16 cellular contexts compared by ENCODE assay signal in the genomic region with DNA sequence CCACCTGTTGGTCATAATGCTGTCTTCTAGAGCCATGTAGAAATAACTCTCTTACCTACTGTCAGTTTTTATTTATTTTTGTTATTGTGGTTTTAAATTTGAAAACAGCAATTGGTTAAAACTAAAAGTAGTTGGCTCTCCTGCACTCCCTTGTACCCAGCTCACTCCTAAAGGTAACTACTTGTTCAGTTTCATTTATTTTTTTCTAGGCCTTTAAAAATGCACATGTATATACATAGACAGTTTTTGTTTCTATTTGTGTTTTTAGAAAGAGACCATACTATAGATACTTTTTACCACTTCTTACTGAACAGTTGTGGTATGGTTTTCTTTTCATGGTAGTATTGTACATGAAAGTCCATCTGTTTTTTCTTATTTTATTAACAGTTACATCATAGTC. TPM values are rescaled to one million over a fixed set of nuclear protein-coding genes. Genes with fewer than 3 reads are reported as not detected.
A peak's percentile ranks its signal among the peaks of the same experiment; 100 is the strongest.
DNase-seq lines count a peak whose midpoint lies in the region; ATAC-seq and TF ChIP-seq lines count a peak whose summit lies in the region.
"Had no signal": no experiment of that assay in that cellular context is flagged by ENCODE, and none has a peak within 500 bp of the region (broad histone marks: within the 10 kb centered on the region; RNA-seq: fewer than 3 reads in every experiment).

No MANE protein-coding gene starts in this region.

- H3K9me3 Mint-ChIP-seq in T-helper 2 cell treated with Interferon-gamma antibody and Interleukin-4, amounts not matched to agents 5 μg/mL and 100 μg/mL, for 36 hours: no peaks in the 10 kb centered on the region

- H3K27ac Mint-ChIP-seq in T-helper 2 cell treated with Interferon-gamma antibody and Interleukin-4, amounts not matched to agents 5 μg/mL and 100 μg/mL, for 36 hours: no peak overlapping the region

- in situ Hi-C loops in GM13977 (cut with MboI; ENCODE audit: low pct_unique_long_range_greater_than_20kb, low sequenced_read_pairs, unreplicated experiment): no loop called here

- ATAC-seq in GM19463 (IDR thresholded peaks at IDR 0.05; ENCODE audit: unreplicated experiment) (peak; percentile 58), HG02870 (IDR thresholded peaks at IDR 0.05; ENCODE audit: unreplicated experiment) (peak; percentile 64), HG03442 (IDR thresholded peaks at IDR 0.05; ENCODE audit: unreplicated experiment) (peak; percentile 53)
- ATAC-seq: A549 had no signal

- H3K4me3 Mint-ChIP-seq in T-helper 2 cell treated with Interferon-gamma antibody and Interleukin-4, amounts not matched to agents 5 μg/mL and 100 μg/mL, for 36 hours: no peak overlapping the region

- peak; percentile 7 for TF ChIP-seq CTCF in GM13977 (IDR thresholded peaks at IDR 0.05; ENCODE audit: extremely low read depth, insufficient read depth, missing control alignments)

- peaks cover 2% of the 10 kb centered on the region for H3K4me1 Mint-ChIP-seq in T-helper 2 cell treated with Interferon-gamma antibody and Interleukin-4, amounts not matched to agents 5 μg/mL and 100 μg/mL, for 36 hours (ENCODE audit: low read depth)

- peaks cover 19% of the 10 kb centered on the region for H3K27me3 Mint-ChIP-seq in T-helper 2 cell treated with Interferon-gamma antibody and Interleukin-4, amounts not matched to agents 5 μg/mL and 100 μg/mL, for 36 hours (ENCODE audit: low read depth)

- no peak for DNase-seq in GM13977 (ENCODE audit: low spot score)
- DNase-seq in RPMI8226: no peak
- no peak for DNase-seq in T-helper 2 cell treated with Interferon-gamma antibody and Interleukin-4, amounts not matched to agents 5 μg/mL and 100 μg/mL, for 36 hours (ENCODE audit: low spot score)
- no peak for DNase-seq in activated effector memory CD4-positive, alpha-beta T cell treated with Interleukin-2 at 50 U/mL for 16 hours
- DNase-seq in H4 (ENCODE audit: low spot score): no peak
- DNase-seq: activated CD4-positive, alpha-beta T cell treated with anti-CD3 and anti-CD28 coated beads for 4 hours; brain microvascular endothelial cell; Calu3; IMR-90; left ventricle myocardium inferior; NCI-H1417; upper lobe of left lung had no signal

- no peaks in the 10 kb centered on the region for H3K36me3 Mint-ChIP-seq in T-helper 2 cell treated with Interferon-gamma antibody and Interleukin-4, amounts not matched to agents 5 μg/mL and 100 μg/mL, for 36 hours (ENCODE audit: low read depth)

RNA-seq across cellular contexts. Expression of a gene that starts 16.8 kb away (rescaled TPM):
- 16.2 and 21.1 TPM in 2 replicates for total RNA-seq in H4 (2014; rRNA removed; shearing (Covaris generic))
